ENCODE assay signal across 8 cellular contexts in the genomic region with DNA sequence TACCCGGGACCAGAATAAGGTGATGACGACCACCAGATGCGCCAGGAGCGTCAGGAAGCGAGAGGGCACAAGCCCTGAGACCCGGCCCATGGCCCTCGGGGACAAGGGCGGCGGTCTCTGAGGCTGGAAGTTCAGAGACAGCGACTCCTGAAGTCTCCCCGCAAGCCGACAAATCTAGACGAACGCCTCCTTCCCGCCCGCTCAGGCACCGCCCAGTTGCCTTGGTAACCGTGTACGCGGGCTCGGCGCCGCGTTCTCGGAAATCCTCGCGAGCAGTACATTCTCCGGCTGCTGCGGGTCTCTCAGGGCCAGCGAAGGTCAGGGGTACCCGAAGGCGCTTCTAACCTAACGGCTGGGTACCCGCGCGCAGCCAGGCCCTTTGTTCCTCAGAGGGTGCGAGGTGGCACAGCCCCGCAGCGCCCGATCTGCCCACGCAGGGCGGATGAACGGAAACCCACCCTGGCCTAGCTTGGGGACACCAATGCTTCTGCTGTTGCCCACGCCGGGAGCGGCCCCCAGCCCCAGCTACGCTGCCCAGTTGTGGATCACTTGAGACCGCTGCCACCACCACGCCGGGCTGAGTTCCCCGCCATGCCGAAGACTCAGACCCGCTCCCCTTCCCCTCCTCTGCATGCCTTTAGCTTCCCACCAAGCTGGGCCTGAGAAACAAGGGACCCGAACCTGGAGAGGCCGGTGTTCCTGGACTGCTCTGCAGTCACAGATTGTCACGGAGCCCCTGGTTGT. TPM values are rescaled to one million over a fixed set of nuclear protein-coding genes. Genes with fewer than 3 reads are reported as not detected.
DNase-seq lines count a peak whose midpoint lies in the region; ATAC-seq and TF ChIP-seq lines count a peak whose summit lies in the region.

Gene TMEM107 (minus strand): TSS at position 184 of the 744 bp plus-strand sequence. CDS start 94 bp downstream, at position 90.

- no peaks in the 10 kb centered on the region for H4K20me1 ChIP-seq in neural progenitor cell (ENCODE audit: low read depth)

- no peaks in the 10 kb centered on the region for H3K79me2 ChIP-seq in neural progenitor cell (ENCODE audit: low read depth)

- peaks cover 2% of the 10 kb centered on the region for H3K27me3 Mint-ChIP-seq in neural progenitor cell (ENCODE audit: insufficient read depth, low read depth)

- peaks cover 18% of the 10 kb centered on the region for H3K4me1 ChIP-seq in neural progenitor cell

- no peak for TF ChIP-seq CTCF in neural progenitor cell (IDR thresholded peaks at IDR 0.05)

- H3K27ac ChIP-seq in neural progenitor cell = no peak within 1 kb of the TSS

- peak within 1 kb of the TSS; percentile 14 for H3K9ac ChIP-seq in neural progenitor cell

- H3K9me3 ChIP-seq in neural progenitor cell (ENCODE audit: low read depth) = no peaks in the 10 kb centered on the region

- no peaks in the 10 kb centered on the region for H3K9me3 Mint-ChIP-seq in neural progenitor cell

- peak within 1 kb of the TSS; percentile 91 for H3K4me3 Mint-ChIP-seq in neural progenitor cell

- H3K27me3 ChIP-seq in neural progenitor cell = no peaks in the 10 kb centered on the region

- H3F3A ChIP-seq in neural progenitor cell (ENCODE audit: low read depth) = peaks cover 53% of the 10 kb centered on the region

- no peaks in the 10 kb centered on the region for H3K36me3 Mint-ChIP-seq in neural progenitor cell

- peak within 1 kb of the TSS; percentile 55 for H2AFZ ChIP-seq in neural progenitor cell (replicated peaks)

- peak within 1 kb of the TSS; percentile 57 for H3K4me3 ChIP-seq in neural progenitor cell

- DNase-seq in AG20443 (ENCODE audit: low spot score) = peak; percentile 88
- peak; percentile 61 to 66 for DNase-seq in Kasumi-1 (lab: John Stamatoyannopoulos, UW)
- DNase-seq in SK-N-DZ (ENCODE audit: low spot score) = peak; percentile 94
- DNase-seq in activated naive CD4-positive, alpha-beta T cell (lab: John Stamatoyannopoulos, UW) = peak; percentile 48 to 82 (median 72)
- peak; percentile 75 for DNase-seq in foreskin melanocyte
- DNase-seq in neural progenitor cell (ENCODE audit: low spot score) = peak; percentile 96
- peak; percentile 82 for DNase-seq in superior temporal gyrus (ENCODE audit: extremely low spot score)

- peak; percentile 37 for ATAC-seq in GM19395 (IDR thresholded peaks at IDR 0.05; ENCODE audit: unreplicated experiment)

- peak within 1 kb of the TSS; percentile 84 for H3K4me2 ChIP-seq in neural progenitor cell

- H3K36me3 ChIP-seq in neural progenitor cell = no peaks in the 10 kb centered on the region

- peaks cover 49% of the 10 kb centered on the region for H3K4me1 Mint-ChIP-seq in neural progenitor cell

- peak within 1 kb of the TSS; percentile 96 for H3K27ac Mint-ChIP-seq in neural progenitor cell

RNA-seq across cellular contexts. Expression of gene TMEM107, which starts in this region (rescaled TPM):
- polyA plus RNA-seq in SK-N-DZ (2014; cell fraction: cytosol; rRNA removed) = 32.7 and 35.3 TPM in 2 replicates
- polyA plus RNA-seq in SK-N-DZ (2014; cell fraction: nucleus; rRNA removed) = 42.2 and 44.9 TPM in 2 replicates
- 26.0 and 45.5 TPM in 2 replicates for total RNA-seq in neural progenitor cell (ENCODE audit: low replicate concordance)
